Comparison of ENCODE assay signal across 8 cellular contexts in genomic region chr7:72544486-72544885, GRCh38.
"Had no signal": no experiment of that assay in that cellular context is flagged by ENCODE, and none has a peak within 500 bp of the region (broad histone marks: within the 10 kb centered on the region; RNA-seq: fewer than 3 reads in every experiment).

No MANE protein-coding gene starts in this region.

- H3K36me3 ChIP-seq: HAP-1 had no signal

- H2AFZ ChIP-seq: GM23338 had no signal

- H3K4me1 ChIP-seq: HAP-1 had no signal

- ATAC-seq: GM23338, HCT116, HepG2 had no signal

- H3K4me3 ChIP-seq: GM23338, HAP-1 had no signal

- DNase-seq: H7, HFFc6, KBM-7 had no signal

- FAIRE-seq: HepG2 had no signal

- H3K9me3 ChIP-seq: HAP-1 had no signal

- H3K4me2 ChIP-seq: GM23338 had no signal

- H3K27ac ChIP-seq: HL-60 had no signal
